Comparison of ENCODE assay signal across 19 cellular contexts in the genomic region with DNA sequence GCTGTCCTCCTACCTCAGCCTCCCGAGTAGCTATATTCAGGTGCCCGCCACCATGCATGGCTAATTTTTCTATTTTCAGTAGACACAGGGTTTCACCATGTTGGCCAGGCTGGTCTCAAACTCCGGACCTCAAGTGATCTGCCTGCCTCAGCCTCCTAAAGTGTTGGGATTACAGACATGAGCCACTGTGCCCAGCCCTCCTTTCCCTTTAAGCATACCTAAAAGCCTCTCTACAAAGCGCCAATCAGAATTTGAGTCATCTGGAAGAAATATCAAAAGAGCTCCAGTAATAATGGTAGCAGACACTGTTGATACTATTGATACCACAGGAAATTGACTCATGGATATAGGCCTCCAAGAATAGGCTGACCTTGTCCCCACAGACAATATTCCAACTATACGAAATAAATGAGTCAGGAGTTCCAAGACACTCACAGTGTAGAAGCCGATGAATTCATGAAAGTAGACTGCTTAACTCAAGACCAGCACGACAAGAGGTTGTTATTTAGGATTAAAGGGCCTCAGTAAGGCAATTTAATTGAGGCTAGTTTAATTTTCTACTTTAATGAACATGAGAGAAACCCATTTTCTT. TPM values are rescaled to one million over a fixed set of nuclear protein-coding genes. Genes with fewer than 3 reads are reported as not detected.
DNase-seq lines count a peak whose midpoint lies in the region; ATAC-seq and TF ChIP-seq lines count a peak whose summit lies in the region.
"Not testable (repeated sequence)": the region's sequence is repeated elsewhere in the genome, so short reads cannot be mapped to it uniquely, and the experiment has no call there.
"Had no signal": no experiment of that assay in that cellular context is flagged by ENCODE, and none has a peak within 500 bp of the region (broad histone marks: within the 10 kb centered on the region; RNA-seq: fewer than 3 reads in every experiment).

No MANE protein-coding gene starts in this region.

- not testable (repeated sequence) for H3K36me3 Mint-ChIP-seq in activated T-cell treated with anti-CD3 and anti-CD28 coated beads, Interleukin-2, amount 50 U/mL, for 4 hours (ENCODE audit: insufficient read depth); MCF 10A (ENCODE audit: insufficient read depth, unreplicated experiment)

- not testable (repeated sequence) for H3K4me1 Mint-ChIP-seq in activated T-cell treated with anti-CD3 and anti-CD28 coated beads, Interleukin-2, amount 50 U/mL, for 4 hours (ENCODE audit: low read depth); MCF 10A (ENCODE audit: insufficient read depth, unreplicated experiment)

- DNase-seq in AG09309 (ENCODE audit: low read depth) (peak; percentile 4), HFF-Myc (ENCODE audit: extremely low read depth, low read depth) (peak; percentile 2), RKO (ENCODE audit: low spot score) (peak; percentile 3), MCF 10A (ENCODE audit: unreplicated experiment) (peak; percentile 27), fibroblast of mammary gland (ENCODE audit: low read depth) (peak; percentile 79), kidney epithelial cell (ENCODE audit: low read depth) (peak; percentile 9)
- not testable (repeated sequence) for DNase-seq in activated T-cell treated with anti-CD3 and anti-CD28 coated beads, Interleukin-2, amount 50 U/mL, for 4 hours; stimulated activated naive CD8-positive, alpha-beta T cell treated with anti-CD3 and anti-CD28 coated beads, Interleukin-15, Interleukin-2, amounts not matched to agents 100 U/mL and 50 U/mL, for 24 hours

- intact Hi-C loops in MCF 10A (cut with micrococcal nuclease): not testable (repeated sequence)

- not testable (repeated sequence) for H3K27me3 Mint-ChIP-seq in activated T-cell treated with anti-CD3 and anti-CD28 coated beads, Interleukin-2, amount 50 U/mL, for 4 hours (ENCODE audit: low read depth); MCF 10A (ENCODE audit: insufficient read depth, unreplicated experiment)

- POLR2A ChIA-PET in MCF 10A (lab: Yijun Ruan, JAX): not testable (repeated sequence)

- CTCF ChIA-PET in MCF 10A (lab: Yijun Ruan, JAX): not testable (repeated sequence)

- H3K4me3 ChIP-seq in AG09309 (ENCODE audit: control insufficient read depth, low read depth, low read length); HFF-Myc (replicated peaks; ENCODE audit: low read depth, low read length); fibroblast of mammary gland (ENCODE audit: control insufficient read depth, low read depth, low read length); kidney epithelial cell (ENCODE audit: low read depth, low read length): not testable (repeated sequence)

- TF ChIP-seq CTCF in AG09309 (IDR thresholded peaks at IDR 0.05; ENCODE audit: control insufficient read depth, insufficient read depth, low read depth, low read length, missing control alignments); HFF-Myc (IDR thresholded peaks at IDR 0.05; ENCODE audit: low read depth, low read length, missing control alignments); MCF 10A (IDR thresholded peaks at IDR 0.05; ENCODE audit: unreplicated experiment); fibroblast of mammary gland (conservative IDR thresholded peaks at IDR 0.05; ENCODE audit: control insufficient read depth, insufficient read depth, low read depth, low read length); kidney epithelial cell (IDR thresholded peaks at IDR 0.05; ENCODE audit: insufficient read depth, low read length, poor library complexity, severe bottlenecking): not testable (repeated sequence)

- H3K4me3 Mint-ChIP-seq in activated T-cell treated with anti-CD3 and anti-CD28 coated beads, Interleukin-2, amount 50 U/mL, for 4 hours; MCF 10A (ENCODE audit: unreplicated experiment): not testable (repeated sequence)

- not testable (repeated sequence) for BruUV-seq in MCF 10A (replicated peaks; lab: Mats Ljungman, UMichigan)

- peak; percentile 71 to 79 for ATAC-seq in activated T-cell treated with anti-CD3 and anti-CD28 coated beads, Interleukin-2, amount 50 U/mL, for 4 hours
- ATAC-seq in stimulated activated naive CD8-positive, alpha-beta T cell treated with anti-CD3 and anti-CD28 coated beads, Interleukin-15, Interleukin-2, amounts not matched to agents 100 U/mL and 50 U/mL, for 24 hours: peak; percentile 90

- H3K27ac Mint-ChIP-seq in MCF 10A (ENCODE audit: low read depth, unreplicated experiment): not testable (repeated sequence)

- not testable (repeated sequence) for H3K27me3 ChIP-seq in kidney epithelial cell (ENCODE audit: control insufficient read depth, insufficient read depth, low read length)

- not testable (repeated sequence) for H3K9me3 Mint-ChIP-seq in activated T-cell treated with anti-CD3 and anti-CD28 coated beads, Interleukin-2, amount 50 U/mL, for 4 hours; MCF 10A (ENCODE audit: unreplicated experiment)

- not testable (repeated sequence) for H3K36me3 ChIP-seq in kidney epithelial cell (ENCODE audit: control insufficient read depth, insufficient read depth, low read length)

RNA-seq across cellular contexts. Expression of a gene that starts 29.3 kb away (rescaled TPM):
- not detected for total RNA-seq in activated T-cell treated with anti-CD3 and anti-CD28 coated beads, Interleukin-2, amount 50 U/mL, for 4 hours
- total RNA-seq in MCF 10A (2022): not detected in 2 replicates
- total RNA-seq in kidney epithelial cell: not detected in 2 replicates
- total RNA-seq: CD4-positive, alpha-beta T cell; gastroesophageal sphincter; hepatocyte; left colon; osteoblast; Peyer's patch; SJCRH30; skeletal muscle tissue; suprapubic skin; upper lobe of left lung; WTC11 had no signal
